Comparison of ENCODE assay signal across 1 cellular context in genomic region chr2:8120979-8121825, GRCh38.
TF ChIP-seq lines count a peak whose summit lies in the region.

No MANE protein-coding gene starts in this region.

TF ChIP-seq in HepG2, 621 proteins besides CTCF, POLR2A, EP300 and RAD21 (continued from another document):
- peak; percentile 62 for TF ChIP-seq ZNF687 (CRISPR knock-in tag; IDR thresholded peaks at IDR 0.05)
- TF ChIP-seq GATAD1 (CRISPR knock-in tag; IDR thresholded peaks at IDR 0.05) = peak; percentile 21; the same call in 1 of the 2 replicates
- no peak for TF ChIP-seq NR1H2 (CRISPR knock-in tag; IDR thresholded peaks at IDR 0.05; ENCODE audit: borderline replicate concordance, low read depth)
